19 cellular contexts compared by ENCODE assay signal in genomic region chr10:29353887-29354561, GRCh38.
"Had no signal": no experiment of that assay in that cellular context is flagged by ENCODE, and none has a peak within 500 bp of the region (broad histone marks: within the 10 kb centered on the region; RNA-seq: fewer than 3 reads in every experiment).

No MANE protein-coding gene starts in this region.

- H3K9me3 ChIP-seq: esophagus squamous epithelium, lower lobe of right lung, prostate gland, thoracic aorta had no signal

- DNase-seq: activated CD4-positive, alpha-beta T cell treated with anti-CD3 and anti-CD28 coated beads, Interleukin-2, amount 10 ng/mL, durations not matched to agents 7 days and 5 days; activated CD8-positive, alpha-beta T cell treated with anti-CD3 and anti-CD28 coated beads, Interleukin-2, amount 10 ng/mL, durations not matched to agents 7 days and 5 days; activated naive CD4-positive, alpha-beta T cell treated with anti-CD3 and anti-CD28 coated beads, Interleukin-2, amount 50 U/mL, for 16 hours; activated T-cell treated with anti-CD3 and anti-CD28 coated beads, Interleukin-2, amount 50 U/mL, for 4 hours; effector CD8-positive, alpha-beta T cell; esophagus squamous epithelium; islet precursor cell; left colon; lower lobe of right lung; right cardiac atrium; stimulated activated CD4-positive, alpha-beta T cell treated with anti-CD3 and anti-CD28 coated beads, Interleukin-4, amount 100 ng/mL, for 24 hours; T-helper 1 cell; T1000 had no signal

- H3K4me1 ChIP-seq: esophagus squamous epithelium, lower lobe of right lung, prostate gland had no signal

- H3K36me3 Mint-ChIP-seq: stimulated activated effector memory CD8-positive, alpha-beta T cell treated with anti-CD3 and anti-CD28 coated beads, Interleukin-12 subunit alpha, Interleukin-12 subunit beta, amount 100 ng/mL, for 72 hours had no signal

- H3K4me2 ChIP-seq: smooth muscle cell had no signal

- H3K9me3 Mint-ChIP-seq: activated CD4-positive, alpha-beta T cell treated with anti-CD3 and anti-CD28 coated beads, Interleukin-2, amount 10 ng/mL, durations not matched to agents 7 days and 5 days; activated T-cell treated with anti-CD3 and anti-CD28 coated beads, Interleukin-2, amount 50 U/mL, for 4 hours; dendritic cell treated with granulocyte-macrophage colony-stimulating factor and Interleukin-4, amounts not matched to agents 40 ng/mL and 50 ng/mL, for 4 days; stimulated activated effector memory CD8-positive, alpha-beta T cell treated with anti-CD3 and anti-CD28 coated beads, Interleukin-12 subunit alpha, Interleukin-12 subunit beta, amount 100 ng/mL, for 72 hours had no signal

- ATAC-seq: activated CD8-positive, alpha-beta T cell treated with anti-CD3 and anti-CD28 coated beads, Interleukin-2, amount 10 ng/mL, durations not matched to agents 7 days and 5 days; activated T-cell treated with anti-CD3 and anti-CD28 coated beads, Interleukin-2, amount 50 U/mL, for 4 hours; left colon; lower lobe of right lung; SK-N-SH treated with all-trans-retinoic acid at 6 μM for 48 hours; stimulated activated effector memory CD8-positive, alpha-beta T cell treated with anti-CD3 and anti-CD28 coated beads, Interleukin-12 subunit alpha, Interleukin-12 subunit beta, amount 100 ng/mL, for 72 hours had no signal

- H3K36me3 ChIP-seq: esophagus squamous epithelium, lower lobe of right lung, prostate gland, thoracic aorta had no signal

- H3K27ac ChIP-seq: esophagus squamous epithelium, lower lobe of right lung, prostate gland, thoracic aorta had no signal

- H3K27ac Mint-ChIP-seq: activated CD4-positive, alpha-beta T cell treated with anti-CD3 and anti-CD28 coated beads, Interleukin-2, amount 10 ng/mL, durations not matched to agents 7 days and 5 days; activated CD8-positive, alpha-beta T cell treated with anti-CD3 and anti-CD28 coated beads, Interleukin-2, amount 10 ng/mL, durations not matched to agents 7 days and 5 days; dendritic cell treated with granulocyte-macrophage colony-stimulating factor and Interleukin-4, amounts not matched to agents 40 ng/mL and 50 ng/mL, for 4 days; stimulated activated effector memory CD8-positive, alpha-beta T cell treated with anti-CD3 and anti-CD28 coated beads, Interleukin-12 subunit alpha, Interleukin-12 subunit beta, amount 100 ng/mL, for 72 hours had no signal

- H3K4me3 ChIP-seq: esophagus squamous epithelium, lower lobe of right lung, prostate gland, smooth muscle cell, thoracic aorta had no signal

- H3K4me3 Mint-ChIP-seq: activated CD4-positive, alpha-beta T cell treated with anti-CD3 and anti-CD28 coated beads, Interleukin-2, amount 10 ng/mL, durations not matched to agents 7 days and 5 days; activated CD8-positive, alpha-beta T cell treated with anti-CD3 and anti-CD28 coated beads, Interleukin-2, amount 10 ng/mL, durations not matched to agents 7 days and 5 days; activated T-cell treated with anti-CD3 and anti-CD28 coated beads, Interleukin-2, amount 50 U/mL, for 4 hours; dendritic cell treated with granulocyte-macrophage colony-stimulating factor and Interleukin-4, amounts not matched to agents 40 ng/mL and 50 ng/mL, for 4 days; stimulated activated effector memory CD8-positive, alpha-beta T cell treated with anti-CD3 and anti-CD28 coated beads, Interleukin-12 subunit alpha, Interleukin-12 subunit beta, amount 100 ng/mL, for 72 hours had no signal

- H3K4me1 Mint-ChIP-seq: activated CD4-positive, alpha-beta T cell treated with anti-CD3 and anti-CD28 coated beads, Interleukin-2, amount 10 ng/mL, durations not matched to agents 7 days and 5 days; stimulated activated effector memory CD8-positive, alpha-beta T cell treated with anti-CD3 and anti-CD28 coated beads, Interleukin-12 subunit alpha, Interleukin-12 subunit beta, amount 100 ng/mL, for 72 hours had no signal
